1 cellular context compared by ENCODE assay signal in the genomic region with DNA sequence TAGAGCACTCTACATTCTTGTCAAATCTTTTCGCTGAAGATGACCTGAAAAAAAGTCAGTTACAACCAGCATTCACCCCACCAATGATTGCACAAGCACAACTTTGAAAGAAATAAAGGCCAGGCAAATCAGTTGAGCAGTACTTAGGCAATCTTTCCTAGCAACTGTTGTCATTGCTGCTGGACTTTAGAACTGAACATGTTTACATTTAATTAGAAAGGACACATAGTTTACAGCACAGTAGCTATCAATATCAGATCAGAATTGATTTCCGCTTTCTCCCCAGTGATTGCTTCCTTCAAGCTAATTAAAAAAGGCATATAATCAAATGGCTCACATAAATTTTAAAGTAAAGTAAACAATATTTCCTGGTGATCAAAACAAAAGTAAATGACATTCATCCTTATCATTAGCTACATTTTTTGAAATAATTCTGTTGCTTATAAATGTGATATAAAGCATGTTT.
TF ChIP-seq lines count a peak whose summit lies in the region.

No MANE protein-coding gene starts in this region.

TF ChIP-seq in HepG2, 621 proteins besides CTCF, POLR2A, EP300 and RAD21 (continued from another document):
- TF ChIP-seq, protein P1, sequence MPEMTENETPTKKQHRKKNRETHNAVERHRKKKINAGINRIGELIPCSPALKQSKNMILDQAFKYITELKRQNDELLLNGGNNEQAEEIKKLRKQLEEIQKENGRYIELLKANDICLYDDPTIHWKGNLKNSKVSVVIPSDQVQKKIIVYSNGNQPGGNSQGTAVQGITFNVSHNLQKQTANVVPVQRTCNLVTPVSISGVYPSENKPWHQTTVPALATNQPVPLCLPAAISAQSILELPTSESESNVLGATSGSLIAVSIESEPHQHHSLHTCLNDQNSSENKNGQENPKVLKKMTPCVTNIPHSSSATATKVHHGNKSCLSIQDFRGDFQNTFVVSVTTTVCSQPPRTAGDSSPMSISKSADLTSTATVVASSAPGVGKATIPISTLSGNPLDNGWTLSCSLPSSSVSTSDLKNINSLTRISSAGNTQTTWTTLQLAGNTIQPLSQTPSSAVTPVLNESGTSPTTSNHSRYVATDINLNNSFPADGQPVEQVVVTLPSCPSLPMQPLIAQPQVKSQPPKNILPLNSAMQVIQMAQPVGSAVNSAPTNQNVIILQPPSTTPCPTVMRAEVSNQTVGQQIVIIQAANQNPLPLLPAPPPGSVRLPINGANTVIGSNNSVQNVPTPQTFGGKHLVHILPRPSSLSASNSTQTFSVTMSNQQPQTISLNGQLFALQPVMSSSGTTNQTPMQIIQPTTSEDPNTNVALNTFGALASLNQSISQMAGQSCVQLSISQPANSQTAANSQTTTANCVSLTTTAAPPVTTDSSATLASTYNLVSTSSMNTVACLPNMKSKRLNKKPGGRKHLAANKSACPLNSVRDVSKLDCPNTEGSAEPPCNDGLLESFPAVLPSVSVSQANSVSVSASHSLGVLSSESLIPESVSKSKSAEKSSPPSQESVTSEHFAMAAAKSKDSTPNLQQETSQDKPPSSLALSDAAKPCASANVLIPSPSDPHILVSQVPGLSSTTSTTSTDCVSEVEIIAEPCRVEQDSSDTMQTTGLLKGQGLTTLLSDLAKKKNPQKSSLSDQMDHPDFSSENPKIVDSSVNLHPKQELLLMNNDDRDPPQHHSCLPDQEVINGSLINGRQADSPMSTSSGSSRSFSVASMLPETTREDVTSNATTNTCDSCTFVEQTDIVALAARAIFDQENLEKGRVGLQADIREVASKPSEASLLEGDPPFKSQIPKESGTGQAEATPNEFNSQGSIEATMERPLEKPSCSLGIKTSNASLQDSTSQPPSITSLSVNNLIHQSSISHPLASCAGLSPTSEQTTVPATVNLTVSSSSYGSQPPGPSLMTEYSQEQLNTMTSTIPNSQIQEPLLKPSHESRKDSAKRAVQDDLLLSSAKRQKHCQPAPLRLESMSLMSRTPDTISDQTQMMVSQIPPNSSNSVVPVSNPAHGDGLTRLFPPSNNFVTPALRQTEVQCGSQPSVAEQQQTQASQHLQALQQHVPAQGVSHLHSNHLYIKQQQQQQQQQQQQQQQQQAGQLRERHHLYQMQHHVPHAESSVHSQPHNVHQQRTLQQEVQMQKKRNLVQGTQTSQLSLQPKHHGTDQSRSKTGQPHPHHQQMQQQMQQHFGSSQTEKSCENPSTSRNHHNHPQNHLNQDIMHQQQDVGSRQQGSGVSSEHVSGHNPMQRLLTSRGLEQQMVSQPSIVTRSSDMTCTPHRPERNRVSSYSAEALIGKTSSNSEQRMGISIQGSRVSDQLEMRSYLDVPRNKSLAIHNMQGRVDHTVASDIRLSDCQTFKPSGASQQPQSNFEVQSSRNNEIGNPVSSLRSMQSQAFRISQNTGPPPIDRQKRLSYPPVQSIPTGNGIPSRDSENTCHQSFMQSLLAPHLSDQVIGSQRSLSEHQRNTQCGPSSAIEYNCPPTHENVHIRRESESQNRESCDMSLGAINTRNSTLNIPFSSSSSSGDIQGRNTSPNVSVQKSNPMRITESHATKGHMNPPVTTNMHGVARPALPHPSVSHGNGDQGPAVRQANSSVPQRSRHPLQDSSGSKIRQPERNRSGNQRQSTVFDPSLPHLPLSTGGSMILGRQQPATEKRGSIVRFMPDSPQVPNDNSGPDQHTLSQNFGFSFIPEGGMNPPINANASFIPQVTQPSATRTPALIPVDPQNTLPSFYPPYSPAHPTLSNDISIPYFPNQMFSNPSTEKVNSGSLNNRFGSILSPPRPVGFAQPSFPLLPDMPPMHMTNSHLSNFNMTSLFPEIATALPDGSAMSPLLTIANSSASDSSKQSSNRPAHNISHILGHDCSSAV (CRISPR knock-in tag; IDR thresholded peaks at IDR 0.05; ENCODE audit: borderline replicate concordance), result no peak
- TF ChIP-seq ZNF776 (CRISPR knock-in tag; IDR thresholded peaks at IDR 0.05) (no peak), HOXA3 (CRISPR knock-in tag; IDR thresholded peaks at IDR 0.05) (peak; percentile 98), CEBPB (IDR thresholded peaks at IDR 0.05; ENCODE audit: borderline replicate concordance, low read depth, low read length) (peak; percentile 100), ATF7 (IDR thresholded peaks at IDR 0.05) (peak; percentile 88), ATF7 (CRISPR knock-in tag; IDR thresholded peaks at IDR 0.05) (no peak; the same call in 1 of the 2 replicates), IRF2 (CRISPR knock-in tag; IDR thresholded peaks at IDR 0.05) (peak; percentile 99), REL (CRISPR knock-in tag; conservative IDR thresholded peaks at IDR 0.05) (0 out of 2 replicates have a peak, but pooled peaks have one; percentile 58)
- TF ChIP-seq, protein P2, sequence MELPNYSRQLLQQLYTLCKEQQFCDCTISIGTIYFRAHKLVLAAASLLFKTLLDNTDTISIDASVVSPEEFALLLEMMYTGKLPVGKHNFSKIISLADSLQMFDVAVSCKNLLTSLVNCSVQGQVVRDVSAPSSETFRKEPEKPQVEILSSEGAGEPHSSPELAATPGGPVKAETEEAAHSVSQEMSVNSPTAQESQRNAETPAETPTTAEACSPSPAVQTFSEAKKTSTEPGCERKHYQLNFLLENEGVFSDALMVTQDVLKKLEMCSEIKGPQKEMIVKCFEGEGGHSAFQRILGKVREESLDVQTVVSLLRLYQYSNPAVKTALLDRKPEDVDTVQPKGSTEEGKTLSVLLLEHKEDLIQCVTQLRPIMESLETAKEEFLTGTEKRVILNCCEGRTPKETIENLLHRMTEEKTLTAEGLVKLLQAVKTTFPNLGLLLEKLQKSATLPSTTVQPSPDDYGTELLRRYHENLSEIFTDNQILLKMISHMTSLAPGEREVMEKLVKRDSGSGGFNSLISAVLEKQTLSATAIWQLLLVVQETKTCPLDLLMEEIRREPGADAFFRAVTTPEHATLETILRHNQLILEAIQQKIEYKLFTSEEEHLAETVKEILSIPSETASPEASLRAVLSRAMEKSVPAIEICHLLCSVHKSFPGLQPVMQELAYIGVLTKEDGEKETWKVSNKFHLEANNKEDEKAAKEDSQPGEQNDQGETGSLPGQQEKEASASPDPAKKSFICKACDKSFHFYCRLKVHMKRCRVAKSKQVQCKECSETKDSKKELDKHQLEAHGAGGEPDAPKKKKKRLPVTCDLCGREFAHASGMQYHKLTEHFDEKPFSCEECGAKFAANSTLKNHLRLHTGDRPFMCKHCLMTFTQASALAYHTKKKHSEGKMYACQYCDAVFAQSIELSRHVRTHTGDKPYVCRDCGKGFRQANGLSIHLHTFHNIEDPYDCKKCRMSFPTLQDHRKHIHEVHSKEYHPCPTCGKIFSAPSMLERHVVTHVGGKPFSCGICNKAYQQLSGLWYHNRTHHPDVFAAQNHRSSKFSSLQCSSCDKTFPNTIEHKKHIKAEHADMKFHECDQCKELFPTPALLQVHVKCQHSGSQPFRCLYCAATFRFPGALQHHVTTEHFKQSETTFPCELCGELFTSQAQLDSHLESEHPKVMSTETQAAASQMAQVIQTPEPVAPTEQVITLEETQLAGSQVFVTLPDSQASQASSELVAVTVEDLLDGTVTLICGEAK (IDR thresholded peaks at IDR 0.05), result no peak
- TF ChIP-seq, protein P2 (CRISPR knock-in tag; IDR thresholded peaks at IDR 0.05), result no peak; the same call in 1 of the 2 replicates
